ENCODE assay signal across 8 cellular contexts in genomic region chr15:55289011-55289572, GRCh38. TPM values are rescaled to one million over a fixed set of nuclear protein-coding genes. Genes with fewer than 3 reads are reported as not detected.
DNase-seq lines count a peak whose midpoint lies in the region; ATAC-seq lines count a peak whose summit lies in the region.

No MANE protein-coding gene starts in this region.

- peak overlapping the region; percentile 3 for H4K12ac ChIP-seq in trophoblast cell (ENCODE audit: low read depth, low read length)

- H3K27ac Mint-ChIP-seq in CD8-positive, alpha-beta memory T cell, result peak overlapping the region; percentile 94 to 99 (median 95)
- peak overlapping the region; percentile 96 for H3K27ac Mint-ChIP-seq in activated T-helper 1 cell treated with anti-CD3 and anti-CD28 coated beads, Interleukin-12 subunit alpha, Interleukin-12 subunit beta, Interleukin-2, Interleukin-4 antibody, amounts not matched to agents 30 ng/mL and 10 ng/mL and 1 ng/mL, durations not matched to agents 14 hours and 24 hours and 36 hours

- H2BK120ac ChIP-seq in trophoblast cell (ENCODE audit: insufficient read depth, low read length, poor library complexity), result peak overlapping the region; percentile 61

- H3K9me3 Mint-ChIP-seq in CD8-positive, alpha-beta memory T cell, result no peaks in the 10 kb centered on the region
- no peaks in the 10 kb centered on the region for H3K9me3 Mint-ChIP-seq in activated T-helper 1 cell treated with anti-CD3 and anti-CD28 coated beads, Interleukin-12 subunit alpha, Interleukin-12 subunit beta, Interleukin-2, Interleukin-4 antibody, amounts not matched to agents 30 ng/mL and 10 ng/mL and 1 ng/mL, durations not matched to agents 14 hours and 24 hours and 36 hours

- no peak overlapping the region for H2BK12ac ChIP-seq in trophoblast cell (ENCODE audit: low read length)

- H2AFZ ChIP-seq in trophoblast cell (ENCODE audit: insufficient read depth, low read length, poor library complexity), result peak overlapping the region; percentile 84

- H3K18ac ChIP-seq in trophoblast cell (ENCODE audit: low read length), result peak overlapping the region; percentile 42

- H3K27ac ChIP-seq in CD8-positive, alpha-beta memory T cell (ENCODE audit: low read depth, low read length), result peak overlapping the region; percentile 91
- H3K27ac ChIP-seq in trophoblast cell (ENCODE audit: low read depth, low read length), result no peak overlapping the region

- peak overlapping the region; percentile 42 for H3K9ac ChIP-seq in trophoblast cell (ENCODE audit: low read length)

- H2AK5ac ChIP-seq in trophoblast cell (ENCODE audit: low read length), result no peak overlapping the region

- POLR2A ChIA-PET in CD8-positive, alpha-beta memory T cell (lab: Charles Lee), result interaction anchor here (1.9 kb wide), 1 partner anchor 68 kb away, joined by 6 read pairs; no protein-coding TSS in a partner anchor

- peak; percentile 17 to 65 (median 29) for DNase-seq in CD8-positive, alpha-beta memory T cell
- peak; percentile 41 for DNase-seq in NCI-H748 (lab: John Stamatoyannopoulos, UW; ENCODE audit: unreplicated experiment)
- peak; percentile 30 for DNase-seq in activated T-helper 1 cell treated with anti-CD3 and anti-CD28 coated beads, Interleukin-12 subunit alpha, Interleukin-12 subunit beta, Interleukin-2, Interleukin-4 antibody, amounts not matched to agents 30 ng/mL and 10 ng/mL and 1 ng/mL, durations not matched to agents 14 hours and 24 hours and 36 hours (ENCODE audit: low spot score)
- DNase-seq in glomerular visceral epithelial cell (ENCODE audit: extremely low spot score), result peak; percentile 30
- DNase-seq in trophoblast cell, result peak; percentile 56 to 63
- DNase-seq in superior temporal gyrus (ENCODE audit: extremely low spot score), result no peak

- H3K36me3 Mint-ChIP-seq in CD8-positive, alpha-beta memory T cell, result peaks cover 0 to 31% (median 4%) of the 10 kb centered on the region in 3 donors
- H3K36me3 Mint-ChIP-seq in activated T-helper 1 cell treated with anti-CD3 and anti-CD28 coated beads, Interleukin-12 subunit alpha, Interleukin-12 subunit beta, Interleukin-2, Interleukin-4 antibody, amounts not matched to agents 30 ng/mL and 10 ng/mL and 1 ng/mL, durations not matched to agents 14 hours and 24 hours and 36 hours (ENCODE audit: low read depth), result peaks cover 25% of the 10 kb centered on the region

- peak overlapping the region; percentile 66 for H4K91ac ChIP-seq in trophoblast cell (ENCODE audit: low read depth, low read length)

- H3K4me3 Mint-ChIP-seq in CD8-positive, alpha-beta memory T cell, result peak overlapping the region; percentile 90 to 99 (median 97)
- peak overlapping the region; percentile 95 for H3K4me3 Mint-ChIP-seq in activated T-helper 1 cell treated with anti-CD3 and anti-CD28 coated beads, Interleukin-12 subunit alpha, Interleukin-12 subunit beta, Interleukin-2, Interleukin-4 antibody, amounts not matched to agents 30 ng/mL and 10 ng/mL and 1 ng/mL, durations not matched to agents 14 hours and 24 hours and 36 hours

- no peak overlapping the region for H3K23ac ChIP-seq in trophoblast cell (ENCODE audit: low read length)

- WGBS in trophoblast cell (ENCODE audit: extremely low coverage, insufficient coverage, insufficient read length), result no CpG with 5 or more reads among the region's 15 CpGs

- peak overlapping the region; percentile 62 for H4K8ac ChIP-seq in trophoblast cell (ENCODE audit: low read depth, low read length)

- H3K79me2 ChIP-seq in trophoblast cell (ENCODE audit: control insufficient read depth, insufficient read depth, low read length, poor library complexity), result peaks cover 7% of the 10 kb centered on the region

- H3K4me3 ChIP-seq in CD8-positive, alpha-beta memory T cell (ENCODE audit: low read length), result peak overlapping the region; percentile 87
- H3K4me3 ChIP-seq in trophoblast cell (ENCODE audit: low read depth, low read length), result peak overlapping the region; percentile 87

- H3K14ac ChIP-seq in trophoblast cell (ENCODE audit: low read length), result peak overlapping the region; percentile 0

- no peaks in the 10 kb centered on the region for H3K36me3 ChIP-seq in CD8-positive, alpha-beta memory T cell (ENCODE audit: insufficient read depth, low read length)
- no peaks in the 10 kb centered on the region for H3K36me3 ChIP-seq in trophoblast cell (ENCODE audit: control insufficient read depth in 1 of 2, insufficient read depth in 2 of 2, low read length in 2 of 2)

- no peaks in the 10 kb centered on the region for H3K27me3 Mint-ChIP-seq in CD8-positive, alpha-beta memory T cell
- no peaks in the 10 kb centered on the region for H3K27me3 Mint-ChIP-seq in activated T-helper 1 cell treated with anti-CD3 and anti-CD28 coated beads, Interleukin-12 subunit alpha, Interleukin-12 subunit beta, Interleukin-2, Interleukin-4 antibody, amounts not matched to agents 30 ng/mL and 10 ng/mL and 1 ng/mL, durations not matched to agents 14 hours and 24 hours and 36 hours (ENCODE audit: insufficient read depth)

- peak overlapping the region; percentile 80 for H2BK5ac ChIP-seq in trophoblast cell (ENCODE audit: low read depth, low read length, poor library complexity)

- CTCF ChIA-PET in CD8-positive, alpha-beta memory T cell (lab: Charles Lee), result interaction anchor here (0.8 to 2.6 kb wide), 3 partner anchors 68 to 92 kb away, joined by 3 to 10 read pairs (median 4); partner anchors contain the start of gene RSL24D1

- H3K27me3 ChIP-seq in CD8-positive, alpha-beta memory T cell (ENCODE audit: insufficient read depth, low read length, poor library complexity, severe bottlenecking), result no peaks in the 10 kb centered on the region
- H3K27me3 ChIP-seq in trophoblast cell (ENCODE audit: insufficient read depth, low read length), result no peaks in the 10 kb centered on the region

- H3K9me3 ChIP-seq in CD8-positive, alpha-beta memory T cell (ENCODE audit: low read length), result no peaks in the 10 kb centered on the region
- H3K9me3 ChIP-seq in trophoblast cell (ENCODE audit: insufficient read depth, low read depth, low read length), result no peaks in the 10 kb centered on the region

- peaks cover 8% of the 10 kb centered on the region for H3K79me1 ChIP-seq in trophoblast cell (ENCODE audit: low read length)

- no peak overlapping the region for H3K4ac ChIP-seq in trophoblast cell (ENCODE audit: low read depth, low read length)

- peaks cover 44 to 54% (median 54%) of the 10 kb centered on the region in 3 donors for H3K4me1 Mint-ChIP-seq in CD8-positive, alpha-beta memory T cell
- H3K4me1 Mint-ChIP-seq in activated T-helper 1 cell treated with anti-CD3 and anti-CD28 coated beads, Interleukin-12 subunit alpha, Interleukin-12 subunit beta, Interleukin-2, Interleukin-4 antibody, amounts not matched to agents 30 ng/mL and 10 ng/mL and 1 ng/mL, durations not matched to agents 14 hours and 24 hours and 36 hours (ENCODE audit: low read depth), result peaks cover 46% of the 10 kb centered on the region

- intact Hi-C loops in activated T-helper 1 cell treated with anti-CD3 and anti-CD28 coated beads, Interleukin-12 subunit alpha, Interleukin-12 subunit beta, Interleukin-2, Interleukin-4 antibody, amounts not matched to agents 30 ng/mL and 10 ng/mL and 1 ng/mL, durations not matched to agents 14 hours and 24 hours and 36 hours (cut with micrococcal nuclease), result loop anchor here (1.0 kb wide), 2 partner anchors 47 to 92 kb away; no protein-coding TSS in a partner anchor

- peak overlapping the region; percentile 84 for H3K4me2 ChIP-seq in trophoblast cell (ENCODE audit: low read length)

- peaks cover 31% of the 10 kb centered on the region for H3K4me1 ChIP-seq in CD8-positive, alpha-beta memory T cell (ENCODE audit: insufficient read depth, low read length)
- H3K4me1 ChIP-seq in trophoblast cell (ENCODE audit: control insufficient read depth in 1 of 2, insufficient read depth in 2 of 2, low read length in 2 of 2), result peaks cover 0 to 4% of the 10 kb centered on the region in 2 experiments

- ATAC-seq in GM21825 (IDR thresholded peaks at IDR 0.05; ENCODE audit: unreplicated experiment), result peak; percentile 7
- no peak for ATAC-seq in GM18517 (IDR thresholded peaks at IDR 0.05; ENCODE audit: unreplicated experiment)

RNA-seq across cellular contexts. Expression of gene RAB27A, which starts 0.5 kb away (rescaled TPM):
- 100 to 1,000 TPM; 187 to 195 TPM for total RNA-seq in CD8-positive, alpha-beta memory T cell
- polyA plus RNA-seq in CD8-positive, alpha-beta memory T cell, result 132 TPM
- 98.6 and 100 TPM in 2 replicates for total RNA-seq in activated T-helper 1 cell treated with anti-CD3 and anti-CD28 coated beads, Interleukin-12 subunit alpha, Interleukin-12 subunit beta, Interleukin-2, Interleukin-4 antibody, amounts not matched to agents 30 ng/mL and 10 ng/mL and 1 ng/mL, durations not matched to agents 14 hours and 24 hours and 36 hours
- polyA plus RNA-seq in trophoblast cell (2013), result 7.9 and 8.4 TPM in 2 replicates

RNA-seq across cellular contexts. Expression of gene PIGBOS1, which starts 29.8 kb away (rescaled TPM):
- total RNA-seq in CD8-positive, alpha-beta memory T cell, result 10 to 100 TPM; 11.5 to 11.9 TPM
- polyA plus RNA-seq in CD8-positive, alpha-beta memory T cell, result 43.9 TPM
- total RNA-seq in activated T-helper 1 cell treated with anti-CD3 and anti-CD28 coated beads, Interleukin-12 subunit alpha, Interleukin-12 subunit beta, Interleukin-2, Interleukin-4 antibody, amounts not matched to agents 30 ng/mL and 10 ng/mL and 1 ng/mL, durations not matched to agents 14 hours and 24 hours and 36 hours, result 10.3 and 11.8 TPM in 2 replicates
- 8.9 and 9.2 TPM in 2 replicates for polyA plus RNA-seq in trophoblast cell (2013)

RNA-seq across cellular contexts. Expression of gene PIGB, which starts 29.9 kb away (rescaled TPM):
- 10 to 100 TPM; 17.4 to 17.9 TPM for total RNA-seq in CD8-positive, alpha-beta memory T cell
- polyA plus RNA-seq in CD8-positive, alpha-beta memory T cell, result 22.4 TPM
- total RNA-seq in activated T-helper 1 cell treated with anti-CD3 and anti-CD28 coated beads, Interleukin-12 subunit alpha, Interleukin-12 subunit beta, Interleukin-2, Interleukin-4 antibody, amounts not matched to agents 30 ng/mL and 10 ng/mL and 1 ng/mL, durations not matched to agents 14 hours and 24 hours and 36 hours, result 14.0 and 19.9 TPM in 2 replicates
- polyA plus RNA-seq in trophoblast cell (2013), result 6.1 TPM in 2 replicates
